12 cellular contexts compared by ENCODE assay signal in the genomic region with DNA sequence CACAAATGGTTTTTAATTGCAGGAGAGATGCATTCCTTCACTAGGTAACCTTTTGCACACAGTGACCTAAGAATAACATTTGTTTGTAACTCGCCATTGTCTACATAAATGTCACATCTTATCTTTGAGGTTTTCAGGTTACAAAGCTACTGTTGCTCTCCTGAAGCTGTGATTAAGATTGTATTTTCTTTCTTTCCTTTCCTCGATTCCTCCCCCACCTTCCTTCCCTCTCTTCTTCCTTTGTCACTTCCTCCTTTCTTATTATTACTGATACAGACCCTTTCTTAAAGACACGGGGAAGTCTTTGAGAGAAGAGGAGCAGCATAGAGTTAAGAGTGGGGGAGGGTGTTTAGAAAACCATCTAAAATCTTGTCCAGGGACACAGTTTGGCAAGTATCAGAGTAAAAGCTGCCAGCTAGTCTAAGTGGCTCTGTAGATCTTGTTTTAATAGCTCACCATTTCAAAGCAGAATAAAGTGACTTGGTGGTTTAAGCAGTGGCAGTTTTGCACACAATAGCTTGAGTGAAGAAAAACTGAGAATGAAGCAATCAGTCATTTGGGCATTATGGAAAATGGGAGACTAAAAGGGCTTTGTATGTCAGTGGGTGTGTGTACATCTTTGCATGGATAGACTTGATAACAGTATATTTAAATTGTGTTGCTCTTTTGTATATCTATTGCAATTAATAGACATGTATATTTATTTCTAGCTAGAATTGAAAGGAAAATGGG. TPM values are rescaled to one million over a fixed set of nuclear protein-coding genes. Genes with fewer than 3 reads are reported as not detected.
DNase-seq lines count a peak whose midpoint lies in the region; ATAC-seq and TF ChIP-seq lines count a peak whose summit lies in the region.
"Had no signal": no experiment of that assay in that cellular context is flagged by ENCODE, and none has a peak within 500 bp of the region (broad histone marks: within the 10 kb centered on the region; RNA-seq: fewer than 3 reads in every experiment).

No MANE protein-coding gene starts in this region.

- H3K9me3 ChIP-seq in endodermal cell (ENCODE audit: control insufficient read depth, low read length): no peaks in the 10 kb centered on the region
- H3K9me3 ChIP-seq in osteoblast (ENCODE audit: low read depth, low read length): no peaks in the 10 kb centered on the region
- H3K9me3 ChIP-seq: Peyer's patch had no signal

- H3K4me1 Mint-ChIP-seq in endodermal cell: peaks cover 68% of the 10 kb centered on the region

- peak overlapping the region; percentile 54 for H3K27ac Mint-ChIP-seq in endodermal cell
- H3K27ac Mint-ChIP-seq: activated CD4-positive, alpha-beta T cell treated with anti-CD3 and anti-CD28 coated beads, Interleukin-2, amount 10 ng/mL, durations not matched to agents 7 days and 5 days had no signal

- DNase-seq in G401 (ENCODE audit: low spot score) (peak; percentile 46), NCI-H2196 (lab: John Stamatoyannopoulos, UW; ENCODE audit: unreplicated experiment) (peak; percentile 16), endodermal cell (no peak), osteoblast (ENCODE audit: insufficient read length, low spot score, missing footprints) (no peak)
- no peak for DNase-seq in activated effector memory CD4-positive, alpha-beta T cell treated with Interleukin-2 at 50 U/mL for 16 hours
- no peak for DNase-seq in activated CD4-positive, CD25-positive, alpha-beta regulatory T cell treated with anti-CD3 and anti-CD28 coated beads, Interleukin-2, amount 50 U/mL, for 72 hours
- DNase-seq: activated CD4-positive, alpha-beta T cell treated with anti-CD3 and anti-CD28 coated beads, Interleukin-2, amount 10 ng/mL, durations not matched to agents 7 days and 5 days; foreskin fibroblast; Peyer's patch; stimulated activated CD4-positive, alpha-beta T cell treated with anti-CD3 and anti-CD28 coated beads, Interleukin-2, amount 100 ng/mL, for 24 hours had no signal

- no peak for TF ChIP-seq CTCF in endodermal cell (conservative IDR thresholded peaks at IDR 0.05)
- TF ChIP-seq CTCF in osteoblast (IDR thresholded peaks at IDR 0.05; ENCODE audit: extremely low read depth, low read depth, low read length): no peak

- H4K20me1 ChIP-seq in osteoblast (ENCODE audit: insufficient read depth, low read length): peaks cover 2% of the 10 kb centered on the region

- no peak for ATAC-seq in HG03565 (IDR thresholded peaks at IDR 0.05; ENCODE audit: unreplicated experiment)
- ATAC-seq in GM21737 (IDR thresholded peaks at IDR 0.05; ENCODE audit: unreplicated experiment): no peak

- H2AFZ ChIP-seq in osteoblast (ENCODE audit: low read length): no peak overlapping the region

- H3K4me3 Mint-ChIP-seq in endodermal cell: peak overlapping the region; percentile 23
- H3K4me3 Mint-ChIP-seq: activated CD4-positive, alpha-beta T cell treated with anti-CD3 and anti-CD28 coated beads, Interleukin-2, amount 10 ng/mL, durations not matched to agents 7 days and 5 days had no signal

- no peaks in the 10 kb centered on the region for H3K36me3 ChIP-seq in endodermal cell (ENCODE audit: control insufficient read depth, insufficient read depth, low read length)
- H3K36me3 ChIP-seq in osteoblast (ENCODE audit: insufficient read depth, low read length): no peaks in the 10 kb centered on the region
- H3K36me3 ChIP-seq: Peyer's patch had no signal

- H3K36me3 Mint-ChIP-seq in endodermal cell (ENCODE audit: low read depth): no peaks in the 10 kb centered on the region

- no peaks in the 10 kb centered on the region for H3K27me3 ChIP-seq in endodermal cell (ENCODE audit: control insufficient read depth, insufficient read depth, low read length, poor library complexity, severe bottlenecking)
- H3K27me3 ChIP-seq in osteoblast (ENCODE audit: insufficient read depth, low read length): no peaks in the 10 kb centered on the region
- H3K27me3 ChIP-seq: Peyer's patch had no signal

- H3K9me3 Mint-ChIP-seq in endodermal cell: no peaks in the 10 kb centered on the region

- WGBS in endodermal cell (ENCODE audit: insufficient coverage in 1 of 2, insufficient read length in 1 of 2), 2 experiments: 25 to 86% methylated on average over 1 to 3 of the region's 3 CpGs

- no peak overlapping the region for H3K27ac ChIP-seq in endodermal cell (ENCODE audit: low read depth, low read length)
- H3K27ac ChIP-seq in osteoblast (ENCODE audit: low read depth, low read length): no peak overlapping the region

- no peak overlapping the region for H3K9ac ChIP-seq in endodermal cell (ENCODE audit: extremely low read depth, low read length, poor library complexity, severe bottlenecking)

- peaks cover 33% of the 10 kb centered on the region for H3K79me2 ChIP-seq in osteoblast (ENCODE audit: insufficient read depth, low read length)

- H3K4me1 ChIP-seq in endodermal cell (ENCODE audit: control insufficient read depth, insufficient read depth, low read length) (peaks cover 37% of the 10 kb centered on the region), osteoblast (ENCODE audit: insufficient read depth, low read length) (peaks cover 11% of the 10 kb centered on the region)

- H3K4me3 ChIP-seq in endodermal cell (ENCODE audit: low read length) (peak overlapping the region; percentile 66), osteoblast (ENCODE audit: insufficient read depth, low read length) (no peak overlapping the region)
- H3K4me3 ChIP-seq: Peyer's patch had no signal

- no peaks in the 10 kb centered on the region for H3K27me3 Mint-ChIP-seq in endodermal cell (ENCODE audit: insufficient read depth)
- H3K27me3 Mint-ChIP-seq: activated CD4-positive, alpha-beta T cell treated with anti-CD3 and anti-CD28 coated beads, Interleukin-2, amount 10 ng/mL, durations not matched to agents 7 days and 5 days had no signal

- in situ Hi-C loops in G401 (cut with HindIII; ENCODE audit: low sequenced_read_pairs): no loop called here

- peak overlapping the region; percentile 27 for H3K4me2 ChIP-seq in osteoblast (ENCODE audit: insufficient read depth, low read length)

RNA-seq across cellular contexts. Expression of a gene that starts 10.9 kb away (rescaled TPM):
- total RNA-seq in G401 (2014; rRNA removed; shearing (Covaris generic)): 12.5 and 23.5 TPM in 2 replicates
- total RNA-seq in endodermal cell (10 to 100 TPM; 41.3 to 52.0 TPM), osteoblast (21.8 and 23.9 TPM in 2 replicates)
- polyA plus RNA-seq in endodermal cell (2013, experiment 1 of 2): 31.7 TPM
- 31.6 TPM for polyA plus RNA-seq in endodermal cell (2013, experiment 2 of 2)

Comparison
In these comparisons a context has a peak if more than half of its experiments do, and no peak if none do; other contexts are left out.
1. DNase-seq: peak in G401 (single experiment) and NCI-H2196 (single experiment); none in endodermal cell (single experiment), osteoblast (single experiment), activated effector memory CD4-positive, alpha-beta T cell treated with Interleukin-2 at 50 U/mL for 16 hours (single experiment) and activated CD4-positive, CD25-positive, alpha-beta regulatory T cell treated with anti-CD3 and anti-CD28 coated beads, Interleukin-2, amount 50 U/mL, for 72 hours (single experiment).